Comparison of ENCODE assay signal across 23 cellular contexts in the genomic region with DNA sequence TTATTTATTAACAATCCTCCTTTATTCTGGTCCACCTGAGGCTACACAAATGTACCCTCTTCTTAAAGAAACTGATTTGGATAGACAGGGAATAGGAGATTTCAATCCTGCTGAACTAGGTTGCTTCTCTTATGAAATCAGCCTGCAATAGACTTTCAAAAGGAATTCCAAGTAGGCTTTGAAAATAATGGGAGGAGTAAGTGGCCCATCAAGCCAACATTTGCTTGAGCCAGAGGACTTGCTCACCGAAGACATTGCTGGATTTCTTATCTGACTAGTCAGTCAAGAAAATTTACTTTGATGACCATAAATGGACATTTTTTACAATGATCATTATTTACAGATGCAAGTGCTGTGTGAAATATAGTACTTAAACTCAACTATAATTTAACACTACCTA.
"Had no signal": no experiment of that assay in that cellular context is flagged by ENCODE, and none has a peak within 500 bp of the region (broad histone marks: within the 10 kb centered on the region; RNA-seq: fewer than 3 reads in every experiment).

No MANE protein-coding gene starts in this region.

- DNase-seq: activated CD4-positive, alpha-beta T cell treated with anti-CD3 and anti-CD28 coated beads for 1 hour; activated CD4-positive, alpha-beta T cell treated with anti-CD3 and anti-CD28 coated beads, Interleukin-2, amount 50 U/mL, for 48 hours; activated CD8-positive, alpha-beta memory T cell treated with anti-CD3 and anti-CD28 coated beads, Interleukin-2, amount 10 ng/mL, durations not matched to agents 7 days and 5 days; activated naive CD4-positive, alpha-beta T cell treated with anti-CD3 and anti-CD28 coated beads, Interleukin-2, amount 50 U/mL, for 16 hours; activated T-cell treated with anti-CD3 and anti-CD28 coated beads, Interleukin-2, amount 50 U/mL, for 1 hour; amniotic stem cell; central memory CD4-positive, alpha-beta T cell; effector CD4-positive, alpha-beta T cell; left ventricle myocardium inferior; nucleus accumbens; right cardiac atrium; stimulated activated CD4-positive, alpha-beta T cell treated with anti-CD3 and anti-CD28 coated beads, Interleukin-15, amount 100 ng/mL, for 24 hours; stimulated activated CD4-positive, alpha-beta T cell treated with anti-CD3 and anti-CD28 coated beads, Interleukin-4, amount 100 ng/mL, for 1 hour; stimulated activated naive B cell treated with anti-CD40 and anti-IgM and Interleukin-4, amounts not matched to agents 10 μg/mL and 1 μg/mL and 100 μg/mL, for 72 hours; T-cell; T1000; tibial artery had no signal

- H3K27me3 Mint-ChIP-seq: activated CD8-positive, alpha-beta memory T cell treated with anti-CD3 and anti-CD28 coated beads, Interleukin-2, amount 10 ng/mL, durations not matched to agents 7 days and 5 days; T-cell had no signal

- H3K27ac Mint-ChIP-seq: activated CD8-positive, alpha-beta memory T cell treated with anti-CD3 and anti-CD28 coated beads, Interleukin-2, amount 10 ng/mL, durations not matched to agents 7 days and 5 days; natural killer cell treated with Interleukin-12 subunit alpha and Interleukin-12 subunit beta and Interleukin-15 and Interleukin-18, amount 100 ng/mL, for 72 hours; stimulated activated naive B cell treated with anti-CD40 and anti-IgM and Interleukin-4, amounts not matched to agents 10 μg/mL and 1 μg/mL and 100 μg/mL, for 72 hours; T-cell had no signal

- H3K9me3 Mint-ChIP-seq: T-cell had no signal

- H3K4me3 Mint-ChIP-seq: activated CD8-positive, alpha-beta memory T cell treated with anti-CD3 and anti-CD28 coated beads, Interleukin-2, amount 10 ng/mL, durations not matched to agents 7 days and 5 days; natural killer cell treated with Interleukin-12 subunit alpha and Interleukin-12 subunit beta and Interleukin-15 and Interleukin-18, amount 100 ng/mL, for 72 hours; stimulated activated naive B cell treated with anti-CD40 and anti-IgM and Interleukin-4, amounts not matched to agents 10 μg/mL and 1 μg/mL and 100 μg/mL, for 72 hours; T-cell had no signal

- H3K79me2 ChIP-seq: hepatocyte had no signal

- H3K27me3 ChIP-seq: hepatocyte, tibial artery, vagina had no signal

- H3K4me1 Mint-ChIP-seq: activated CD8-positive, alpha-beta memory T cell treated with anti-CD3 and anti-CD28 coated beads, Interleukin-2, amount 10 ng/mL, durations not matched to agents 7 days and 5 days; stimulated activated naive B cell treated with anti-CD40 and anti-IgM and Interleukin-4, amounts not matched to agents 10 μg/mL and 1 μg/mL and 100 μg/mL, for 72 hours; T-cell had no signal

- H3K36me3 ChIP-seq: left ventricle myocardium inferior, prostate gland, tibial artery, vagina had no signal

- H3K4me2 ChIP-seq: hepatocyte had no signal

- H3K36me3 Mint-ChIP-seq: activated CD8-positive, alpha-beta memory T cell treated with anti-CD3 and anti-CD28 coated beads, Interleukin-2, amount 10 ng/mL, durations not matched to agents 7 days and 5 days; natural killer cell treated with Interleukin-12 subunit alpha and Interleukin-12 subunit beta and Interleukin-15 and Interleukin-18, amount 100 ng/mL, for 72 hours; stimulated activated naive B cell treated with anti-CD40 and anti-IgM and Interleukin-4, amounts not matched to agents 10 μg/mL and 1 μg/mL and 100 μg/mL, for 72 hours; T-cell had no signal

- H3K27ac ChIP-seq: coronary artery, hepatocyte, left ventricle myocardium inferior, prostate gland, skin epidermis, tibial artery, vagina had no signal

- H3K4me3 ChIP-seq: coronary artery, hepatocyte, left ventricle myocardium inferior, prostate gland, skin epidermis, tibial artery, vagina had no signal

- ATAC-seq: activated CD8-positive, alpha-beta memory T cell treated with anti-CD3 and anti-CD28 coated beads, Interleukin-2, amount 10 ng/mL, durations not matched to agents 7 days and 5 days; natural killer cell treated with Interleukin-12 subunit alpha and Interleukin-12 subunit beta and Interleukin-15 and Interleukin-18, amount 100 ng/mL, for 72 hours; right cardiac atrium; stimulated activated naive B cell treated with anti-CD40 and anti-IgM and Interleukin-4, amounts not matched to agents 10 μg/mL and 1 μg/mL and 100 μg/mL, for 72 hours; T-cell had no signal

- H3K4me1 ChIP-seq: left ventricle myocardium inferior, prostate gland, tibial artery, vagina had no signal
